Comparison of ENCODE assay signal across 8 cellular contexts in the genomic region with DNA sequence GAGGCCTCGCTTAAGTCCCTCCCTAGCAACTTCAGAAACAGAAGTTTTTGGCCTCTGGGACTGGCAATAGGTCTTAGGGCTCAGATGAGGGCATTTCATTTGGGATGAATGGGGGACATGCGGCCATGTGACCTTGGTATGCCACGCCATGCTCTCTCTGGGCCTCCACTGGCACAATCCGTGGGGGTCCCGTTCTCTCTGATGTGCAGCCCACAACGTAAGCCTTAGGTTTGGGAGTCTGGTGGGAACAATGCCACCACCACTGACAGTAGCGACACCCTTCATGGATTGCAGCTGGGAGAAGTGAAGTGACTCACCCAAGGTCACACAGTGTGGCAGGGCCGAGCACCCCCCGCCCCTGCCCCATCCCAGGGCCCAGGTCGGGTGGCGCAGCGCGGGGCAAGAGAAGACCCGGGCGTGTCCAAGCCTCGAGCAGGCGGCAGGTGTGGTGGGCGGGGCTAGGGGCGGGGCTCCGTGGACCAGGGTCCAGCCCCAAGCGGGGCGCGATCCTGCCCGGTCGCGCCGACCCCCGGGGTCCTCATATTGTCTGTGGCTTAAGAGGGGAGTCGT. TPM values are rescaled to one million over a fixed set of nuclear protein-coding genes. Genes with fewer than 3 reads are reported as not detected.
DNase-seq lines count a peak whose midpoint lies in the region; ATAC-seq lines count a peak whose summit lies in the region.

No MANE protein-coding gene starts in this region.

- no peaks in the 10 kb centered on the region for H3K9me3 Mint-ChIP-seq in central memory CD8-positive, alpha-beta T cell

- peaks cover 9% of the 10 kb centered on the region for H3K4me1 ChIP-seq in GM23248 (ENCODE audit: insufficient read depth)
- H3K4me1 ChIP-seq in SJSA1 (replicated peaks): peaks cover 25% of the 10 kb centered on the region

- peaks cover 32% of the 10 kb centered on the region for H3K4me1 Mint-ChIP-seq in central memory CD8-positive, alpha-beta T cell

- no peaks in the 10 kb centered on the region for H3K9me3 ChIP-seq in GM23248 (ENCODE audit: low read depth)
- peaks cover 3% of the 10 kb centered on the region; the same call in 1 of the 2 replicates for H3K9me3 ChIP-seq in SJSA1 (replicated peaks)

- peak overlapping the region; percentile 81 for H3K4me3 Mint-ChIP-seq in central memory CD8-positive, alpha-beta T cell

- H3K79me2 ChIP-seq in GM23248 (ENCODE audit: insufficient read depth): peaks cover 31% of the 10 kb centered on the region

- H4K20me1 ChIP-seq in GM23248 (ENCODE audit: insufficient read depth): no peaks in the 10 kb centered on the region

- H3F3A ChIP-seq in GM23248 (ENCODE audit: insufficient read depth): peaks cover 25% of the 10 kb centered on the region

- no peak overlapping the region for H3K27ac Mint-ChIP-seq in central memory CD8-positive, alpha-beta T cell (ENCODE audit: low read depth)

- in situ Hi-C loops in GM23248 (cut with MboI): loop anchor here (5.0 to 25.0 kb wide), 3 partner anchors 273 to 548 kb away; a partner anchor contains a TSS

- peak overlapping the region; percentile 99 for H3K9ac ChIP-seq in GM23248

- H3K4me3 ChIP-seq in GM23248 (no peak overlapping the region; the same call in 1 of the 2 replicates), SJSA1 (peak overlapping the region; percentile 100)

- no peak overlapping the region for H3K4me2 ChIP-seq in GM23248 (ENCODE audit: unreplicated experiment)

- no peak overlapping the region; the same call in 1 of the 2 replicates for H2AFZ ChIP-seq in GM23248

- H3K36me3 Mint-ChIP-seq in central memory CD8-positive, alpha-beta T cell (ENCODE audit: insufficient read depth): peaks cover 15% of the 10 kb centered on the region

- H3K9me2 ChIP-seq in GM23248 (ENCODE audit: insufficient read depth): no peaks in the 10 kb centered on the region

- peaks cover 22% of the 10 kb centered on the region; the same call in 1 of the 2 replicates for H3K36me3 ChIP-seq in GM23248 (ENCODE audit: low read depth)
- peaks cover 35% of the 10 kb centered on the region for H3K36me3 ChIP-seq in SJSA1

- peaks cover 17% of the 10 kb centered on the region for H3K27me3 Mint-ChIP-seq in central memory CD8-positive, alpha-beta T cell

- WGBS in GM23248 (ENCODE audit: low coverage in 1 of 2, low lambda C conversion rate in 2 of 2, missing lambda C conversion rate in 2 of 2), 2 experiments: 51 to 73% methylated on average over 8 to 29 of the region's 29 CpGs

- no peak for ATAC-seq in central memory CD8-positive, alpha-beta T cell (replicated peaks; ENCODE audit: extremely low read depth, poor library complexity, severe bottlenecking)
- ATAC-seq in HG03025 (IDR thresholded peaks at IDR 0.05; ENCODE audit: low FRiP score, unreplicated experiment): no peak
- no peak for ATAC-seq in HG02884 (IDR thresholded peaks at IDR 0.05; ENCODE audit: unreplicated experiment)
- no peak for ATAC-seq in GM19397 (IDR thresholded peaks at IDR 0.05; ENCODE audit: unreplicated experiment)

- H3K27ac ChIP-seq in GM23248: peak overlapping the region; percentile 98; the same call in 1 of the 2 replicates
- H3K27ac ChIP-seq in SJSA1: peak overlapping the region; percentile 97; the same call in 1 of the 2 replicates

- DNase-seq in GM23248 (peak; percentile 40), SJSA1 (ENCODE audit: low read depth in 1 of 2, low spot score in 2 of 2) (no peak), mucosa of gallbladder (ENCODE audit: low spot score) (peak; percentile 56), ureter (ENCODE audit: low spot score) (peak; percentile 67)
- no peak for DNase-seq in central memory CD8-positive, alpha-beta T cell (ENCODE audit: low spot score in 2 of 2)

- H3K27me3 ChIP-seq in GM23248 (replicated peaks; ENCODE audit: insufficient read depth): no peaks in the 10 kb centered on the region
- no peaks in the 10 kb centered on the region for H3K27me3 ChIP-seq in SJSA1 (replicated peaks)

RNA-seq across cellular contexts. Expression of a gene that starts 0.9 kb away (rescaled TPM):
- total RNA-seq in GM23248 (2014; rRNA removed; shearing (Covaris generic)): 54.4 and 73.8 TPM in 2 replicates
- polyA plus RNA-seq in GM23248 (2016; fragmentation: Nextera tagmentation; extraction: Ambion mirVana): 46.5 and 47.1 TPM in 2 replicates
- total RNA-seq in SJSA1 (2014; rRNA removed; shearing (Covaris generic)): 29.3 and 30.8 TPM in 2 replicates
- 87.4 TPM for total RNA-seq in mucosa of gallbladder
- 59.3 TPM for total RNA-seq in ureter

RNA-seq across cellular contexts. Expression of a gene that starts 36.2 kb away (rescaled TPM):
- total RNA-seq in GM23248 (2014; rRNA removed; shearing (Covaris generic)): 54.6 and 55.7 TPM in 2 replicates
- polyA plus RNA-seq in GM23248 (2016; fragmentation: Nextera tagmentation; extraction: Ambion mirVana): 53.9 and 54.0 TPM in 2 replicates
- total RNA-seq in SJSA1 (2014; rRNA removed; shearing (Covaris generic)): 24.8 and 43.5 TPM in 2 replicates
- 28.6 TPM for total RNA-seq in mucosa of gallbladder
- total RNA-seq in ureter: 31.3 TPM

Comparison
In these comparisons a context has a peak if more than half of its experiments do, and no peak if none do; other contexts are left out.
1. DNase-seq: peak in GM23248 (single experiment), mucosa of gallbladder (single experiment) and ureter (single experiment); none in SJSA1 (0 of 2) and central memory CD8-positive, alpha-beta T cell (0 of 2).